In the genomic region with DNA sequence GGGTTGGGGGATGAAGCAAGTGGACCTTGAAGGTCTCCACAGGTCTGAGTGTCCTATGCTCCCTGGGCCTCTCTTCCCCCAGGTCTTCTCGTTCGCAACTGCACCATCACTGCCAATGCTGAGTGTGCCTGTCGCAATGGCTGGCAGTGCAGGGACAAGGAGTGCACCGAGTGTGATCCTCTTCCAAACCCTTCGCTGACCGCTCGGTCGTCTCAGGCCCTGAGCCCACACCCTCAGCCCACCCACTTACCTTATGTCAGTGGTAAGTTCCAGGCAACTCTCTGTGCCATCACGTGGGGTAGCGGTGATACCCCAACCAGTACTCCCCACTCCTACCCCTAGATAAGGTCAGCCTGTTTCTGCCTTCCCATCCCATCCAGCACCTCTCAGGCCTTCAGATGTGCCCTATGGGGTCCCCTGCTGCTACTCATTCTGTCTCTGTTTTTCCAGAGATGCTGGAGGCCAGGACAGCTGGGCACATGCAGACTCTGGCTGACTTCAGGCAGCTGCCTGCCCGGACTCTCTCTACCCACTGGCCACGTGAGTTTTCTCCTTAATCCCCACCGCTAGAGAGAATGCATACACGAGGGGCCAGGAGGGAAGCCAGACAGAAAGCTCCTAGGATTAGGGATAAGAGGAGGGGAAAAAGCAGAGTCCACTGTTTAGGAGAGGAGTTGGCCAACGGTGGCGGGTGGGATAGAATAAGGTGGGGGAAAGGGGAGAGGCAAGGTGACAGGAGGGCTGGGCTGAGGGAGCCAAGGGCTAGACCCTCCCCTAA, we compare ENCODE assay signal across 8 cellular contexts. TPM values are rescaled to one million over a fixed set of nuclear protein-coding genes. Genes with fewer than 3 reads are reported as not detected.
A peak's percentile ranks its signal among the peaks of the same experiment; 100 is the strongest.
DNase-seq lines count a peak whose midpoint lies in the region; ATAC-seq and TF ChIP-seq lines count a peak whose summit lies in the region.

No MANE protein-coding gene starts in this region.

- H3K27ac ChIP-seq in CD4-positive, alpha-beta memory T cell (ENCODE audit: low read depth, low read length) = peak overlapping the region; percentile 99
- H3K27ac ChIP-seq in OCI-LY7 (ENCODE audit: low read depth, low read length, poor library complexity, severe bottlenecking) (peak overlapping the region; percentile 81), parathyroid adenoma (peak overlapping the region; percentile 100)

- no peak overlapping the region for H3K4me3 ChIP-seq in CD4-positive, alpha-beta memory T cell (ENCODE audit: low read length in 2 of 2)
- H3K4me3 ChIP-seq in OCI-LY7 (ENCODE audit: low read depth, low read length, poor library complexity, severe bottlenecking) (peak overlapping the region; percentile 74), epithelial cell of proximal tubule (ENCODE audit: low read depth, low read length) (peak overlapping the region; percentile 89), parathyroid adenoma (ENCODE audit: low read depth, low read length) (peak overlapping the region; percentile 53)

- peaks cover 46 to 82% (median 61%) of the 10 kb centered on the region in 4 donors for H3K4me1 Mint-ChIP-seq in CD4-positive, alpha-beta memory T cell

- POLR2A ChIA-PET in CD4-positive, alpha-beta memory T cell (lab: Charles Lee; ENCODE audit: partially characterized antibody) = interaction anchor here (0.7 to 18.0 kb wide), 12 partner anchors 8 to 121 kb away, joined by 3 to 728 read pairs (median 36); a partner anchor contains a TSS
- POLR2A ChIA-PET in OCI-LY7 (lab: Charles Lee) = interaction anchor here (0.8 to 3.4 kb wide), 7 partner anchors 9 to 239 kb away, joined by 3 to 27 read pairs (median 4); a partner anchor contains a TSS

- CTCF ChIA-PET in CD4-positive, alpha-beta memory T cell (lab: Charles Lee; ENCODE audit: partially characterized antibody) = interaction anchor here (1.0 to 15.4 kb wide), 8 partner anchors 12 to 127 kb away, joined by 3 to 247 read pairs (median 8); a partner anchor contains a TSS
- CTCF ChIA-PET in OCI-LY7 (lab: Charles Lee; ENCODE audit: unreplicated experiment) = interaction anchor here (0.6 to 0.9 kb wide), 2 partner anchors 9 to 14 kb away, joined by 3 read pairs; no protein-coding TSS in a partner anchor

- no peak overlapping the region for H3K9ac ChIP-seq in parathyroid adenoma

- TF ChIP-seq CTCF in OCI-LY7 (conservative IDR thresholded peaks at IDR 0.05; ENCODE audit: low read length) = no peak
- no peak for TF ChIP-seq CTCF in epithelial cell of proximal tubule (conservative IDR thresholded peaks at IDR 0.05; ENCODE audit: low read depth, low read length)
- TF ChIP-seq CTCF in parathyroid adenoma (IDR thresholded peaks at IDR 0.05) = no peak

- intact Hi-C loops in CD4-positive, alpha-beta memory T cell (cut with micrococcal nuclease) = no loop called here
- intact Hi-C loops in OCI-LY7 (cut with micrococcal nuclease; ENCODE audit: unreplicated experiment) = no loop called here

- H3K36me3 Mint-ChIP-seq in CD4-positive, alpha-beta memory T cell = peaks cover 53 to 71% of the 10 kb centered on the region in 2 donors

- peak overlapping the region; percentile 86 to 99 (median 99) for H3K27ac Mint-ChIP-seq in CD4-positive, alpha-beta memory T cell

- H3K27me3 ChIP-seq in CD4-positive, alpha-beta memory T cell (ENCODE audit: insufficient read depth, low read length) = no peaks in the 10 kb centered on the region
- no peaks in the 10 kb centered on the region for H3K27me3 ChIP-seq in parathyroid adenoma (ENCODE audit: control insufficient read depth, insufficient read depth, low read length)

- DNase-seq in CD4-positive, alpha-beta memory T cell = no peak
- DNase-seq in OCI-LY7 (ENCODE audit: low spot score) (no peak), epithelial cell of proximal tubule (ENCODE audit: low read depth) (no peak), GM03348 (ENCODE audit: low spot score) (no peak), 8988T (no peak)

- no peak for ATAC-seq in HG02970 (IDR thresholded peaks at IDR 0.05; ENCODE audit: low FRiP score, unreplicated experiment)
- no peak for ATAC-seq in GM18867 (IDR thresholded peaks at IDR 0.05; ENCODE audit: unreplicated experiment)

- H2AFZ ChIP-seq in OCI-LY7 (ENCODE audit: low read length) (no peak overlapping the region), parathyroid adenoma (peak overlapping the region; percentile 94)

- H3K9me3 ChIP-seq in CD4-positive, alpha-beta memory T cell (ENCODE audit: control insufficient read depth in 1 of 2, low read length in 2 of 2) = no peaks in the 10 kb centered on the region
- H3K9me3 ChIP-seq in OCI-LY7 (ENCODE audit: low read length) (no peaks in the 10 kb centered on the region), parathyroid adenoma (ENCODE audit: control insufficient read depth, low read length) (no peaks in the 10 kb centered on the region)

- H3K9me3 Mint-ChIP-seq in CD4-positive, alpha-beta memory T cell = no peaks in the 10 kb centered on the region

- H3K79me2 ChIP-seq in OCI-LY7 (ENCODE audit: insufficient read depth, low read depth, low read length) (peaks cover 18% of the 10 kb centered on the region; the same call in 1 of the 2 replicates), parathyroid adenoma (no peaks in the 10 kb centered on the region)

- H4K20me1 ChIP-seq in OCI-LY7 (ENCODE audit: insufficient read depth, low read length) = no peaks in the 10 kb centered on the region

- H3K36me3 ChIP-seq in CD4-positive, alpha-beta memory T cell (ENCODE audit: insufficient read depth, low read length) = peaks cover 22% of the 10 kb centered on the region
- H3K36me3 ChIP-seq in OCI-LY7 (ENCODE audit: insufficient read depth, low read length) (peaks cover 22% of the 10 kb centered on the region), parathyroid adenoma (ENCODE audit: control insufficient read depth, insufficient read depth, low read length) (no peaks in the 10 kb centered on the region)

- H3K9me2 ChIP-seq in OCI-LY7 (ENCODE audit: insufficient read depth, low read length) = no peaks in the 10 kb centered on the region

- no TSS peak for BruUV-seq in OCI-LY7 (replicated peaks; lab: Mats Ljungman, UMichigan)

- peak overlapping the region; percentile 88 for H3K4me2 ChIP-seq in OCI-LY7 (ENCODE audit: low read length)
- peak overlapping the region; percentile 78 for H3K4me2 ChIP-seq in parathyroid adenoma (ENCODE audit: low read length)

- H3K4me3 Mint-ChIP-seq in CD4-positive, alpha-beta memory T cell = peak overlapping the region; percentile 33 to 100 (median 97)

- H3K4me1 ChIP-seq in CD4-positive, alpha-beta memory T cell (ENCODE audit: insufficient read depth, low read length) = peaks cover 72% of the 10 kb centered on the region
- peaks cover 69% of the 10 kb centered on the region for H3K4me1 ChIP-seq in OCI-LY7 (ENCODE audit: insufficient read depth, low read length, poor library complexity, severe bottlenecking)
- peaks cover 23% of the 10 kb centered on the region for H3K4me1 ChIP-seq in parathyroid adenoma

- no peaks in the 10 kb centered on the region for H3K27me3 Mint-ChIP-seq in CD4-positive, alpha-beta memory T cell

RNA-seq across cellular contexts. Expression of a gene that starts 1.6 kb away (rescaled TPM):
- 10 to 100 TPM; 66.4 to 66.9 TPM for total RNA-seq in CD4-positive, alpha-beta memory T cell
- polyA plus RNA-seq in CD4-positive, alpha-beta memory T cell = 100 to 1,000 TPM; 102 to 116 TPM
- 18.4 and 23.7 TPM in 2 replicates for total RNA-seq in OCI-LY7 (2014; rRNA removed; shearing (Covaris generic))
- total RNA-seq in OCI-LY7 (2022) (22.2 and 25.5 TPM in 2 replicates), epithelial cell of proximal tubule (6.5 and 17.0 TPM in 2 replicates)

RNA-seq across cellular contexts. Expression of a gene that starts 5.5 kb away (rescaled TPM):
- 100 to 1,000 TPM; 117 to 124 TPM for total RNA-seq in CD4-positive, alpha-beta memory T cell
- 100 to 1,000 TPM; 343 to 402 TPM for polyA plus RNA-seq in CD4-positive, alpha-beta memory T cell
- 18.0 and 19.8 TPM in 2 replicates for total RNA-seq in OCI-LY7 (2014; rRNA removed; shearing (Covaris generic))
- 39.9 and 48.3 TPM in 2 replicates for total RNA-seq in OCI-LY7 (2022)
- not detected in 2 replicates for total RNA-seq in epithelial cell of proximal tubule

RNA-seq across cellular contexts. Expression of a gene that starts 20.2 kb away (rescaled TPM):
- 100 to 1,000 TPM in 1 of 2 experiments, 10 to 100 TPM in 1; 97.7 to 101 TPM for total RNA-seq in CD4-positive, alpha-beta memory T cell
- 10 to 100 TPM; 10.3 to 12.1 TPM for polyA plus RNA-seq in CD4-positive, alpha-beta memory T cell
- total RNA-seq in OCI-LY7 (2014; rRNA removed; shearing (Covaris generic)) = 82.7 and 86.0 TPM in 2 replicates
- total RNA-seq in OCI-LY7 (2022) (46.9 and 51.6 TPM in 2 replicates), epithelial cell of proximal tubule (2.0 and 2.6 TPM in 2 replicates)

RNA-seq across cellular contexts. Expression of a gene that starts 42.8 kb away (rescaled TPM):
- total RNA-seq in CD4-positive, alpha-beta memory T cell = 10 to 100 TPM; 85.1 to 89.2 TPM
- polyA plus RNA-seq in CD4-positive, alpha-beta memory T cell = 100 to 1,000 TPM; 199 to 205 TPM
- total RNA-seq in OCI-LY7 (2014; rRNA removed; shearing (Covaris generic)) = 152 and 164 TPM in 2 replicates
- total RNA-seq in OCI-LY7 (2022) = 280 and 338 TPM in 2 replicates
- total RNA-seq in epithelial cell of proximal tubule = 132 and 156 TPM in 2 replicates

RNA-seq across cellular contexts. Expression of a gene that starts 43.6 kb away (rescaled TPM):
- 10 to 100 TPM; 38.1 to 39.8 TPM for total RNA-seq in CD4-positive, alpha-beta memory T cell
- 10 to 100 TPM; 15.7 to 29.0 TPM for polyA plus RNA-seq in CD4-positive, alpha-beta memory T cell
- 157 and 195 TPM in 2 replicates for total RNA-seq in OCI-LY7 (2014; rRNA removed; shearing (Covaris generic))
- total RNA-seq in OCI-LY7 (2022) (225 and 267 TPM in 2 replicates), epithelial cell of proximal tubule (74.8 and 109 TPM in 2 replicates)

Comparison
In these comparisons a context has a peak if more than half of its experiments do, and no peak if none do; other contexts are left out.
1. H3K4me3 ChIP-seq: peak in OCI-LY7 (single experiment), epithelial cell of proximal tubule (single experiment) and parathyroid adenoma (single experiment); none in CD4-positive, alpha-beta memory T cell (0 of 2).
2. RNA of a gene that starts 5.5 kb away (total RNA-seq): 117 to 124 TPM in CD4-positive, alpha-beta memory T cell and 18.0 to 48.3 TPM in OCI-LY7; not detected in epithelial cell of proximal tubule; every median in the first group is over 10 times any median in the second.
3. RNA of a gene that starts 20.2 kb away (total RNA-seq): 97.7 to 101 TPM in CD4-positive, alpha-beta memory T cell and 46.9 to 86.0 TPM in OCI-LY7; 2.0 to 2.6 TPM in epithelial cell of proximal tubule; every median in the first group is over 10 times any median in the second.
4. Peak in every context shown above with its lines, with median percentiles within 50 percentile points of each other: H3K27ac ChIP-seq.